In the genomic region with DNA sequence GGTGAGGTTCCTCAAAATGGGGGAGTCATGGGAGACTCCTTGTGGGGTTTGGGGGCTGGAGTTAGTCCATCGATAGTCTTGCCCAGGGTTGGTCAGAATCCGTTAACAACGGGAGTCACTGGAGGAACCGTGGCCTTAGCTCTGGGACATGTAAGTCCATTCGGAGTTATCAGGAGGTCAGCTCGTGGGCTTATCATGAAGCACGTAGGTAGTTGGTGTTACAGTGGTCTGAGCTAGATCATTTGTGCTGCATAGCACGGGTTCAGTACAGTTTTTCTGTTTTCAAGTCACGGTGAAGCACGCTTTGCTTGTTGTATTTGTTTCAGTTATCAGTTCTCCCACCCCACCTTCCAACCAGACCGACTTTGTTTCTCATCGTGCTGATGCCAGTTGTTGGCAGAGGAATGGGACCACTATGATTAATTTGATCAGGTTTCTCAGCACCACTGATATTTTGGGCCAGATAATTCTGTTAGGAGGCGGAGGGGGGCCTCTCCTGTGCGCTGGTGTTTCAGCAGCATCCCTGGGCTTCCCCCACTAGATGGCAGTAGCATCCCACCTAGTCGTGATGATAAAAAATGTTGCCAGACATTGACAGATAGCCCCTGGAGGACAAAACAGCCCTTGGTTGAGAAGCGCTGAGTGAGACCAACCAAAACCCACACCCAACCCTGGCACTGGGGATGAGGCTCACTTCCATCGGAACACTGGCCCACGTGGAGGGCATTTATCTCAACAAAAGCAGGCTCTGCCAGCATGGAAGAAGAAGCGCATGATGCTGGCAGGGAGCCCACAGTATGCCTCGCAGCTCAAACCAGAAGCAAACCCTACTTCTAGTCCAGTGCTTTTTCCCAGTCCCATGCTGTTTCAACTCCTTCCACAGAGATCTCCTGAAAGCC, we compare ENCODE assay signal across 8 cellular contexts. TPM values are rescaled to one million over a fixed set of nuclear protein-coding genes. Genes with fewer than 3 reads are reported as not detected.
DNase-seq lines count a peak whose midpoint lies in the region; ATAC-seq and TF ChIP-seq lines count a peak whose summit lies in the region.

No MANE protein-coding gene starts in this region.

- H3K36me3 ChIP-seq in OCI-LY3 (replicated peaks; ENCODE audit: low read depth, low read length), result no peaks in the 10 kb centered on the region

- no peak overlapping the region for H3K4me3 ChIP-seq in OCI-LY3 (ENCODE audit: low read length)

- H3K27ac ChIP-seq in OCI-LY3 (ENCODE audit: low read length), result no peak overlapping the region

- TF ChIP-seq CTCF in OCI-LY3 (IDR thresholded peaks at IDR 0.05; ENCODE audit: low read depth, low read length), result peak; percentile 95

- peaks cover 48% of the 10 kb centered on the region for H3K4me1 ChIP-seq in OCI-LY3 (ENCODE audit: low read length)

- H3K27me3 ChIP-seq in OCI-LY3 (ENCODE audit: low read depth, low read length), result peaks cover 17% of the 10 kb centered on the region

- no peak overlapping the region for H3K9ac ChIP-seq in OCI-LY3 (ENCODE audit: low read length)

- H3K79me2 ChIP-seq in OCI-LY3 (ENCODE audit: low read length), result peaks cover 28% of the 10 kb centered on the region

- no peaks in the 10 kb centered on the region for H3K9me3 ChIP-seq in OCI-LY3 (ENCODE audit: insufficient read depth, low read length)

- TF ChIP-seq POLR2A in erythroblast (IDR thresholded peaks at IDR 0.05; ENCODE audit: low read length), result no peak

- ATAC-seq in HG03457 (IDR thresholded peaks at IDR 0.05; ENCODE audit: unreplicated experiment), result no peak

- peak overlapping the region; percentile 47 for H3K4me2 ChIP-seq in OCI-LY3 (ENCODE audit: low read length)

- H2AFZ ChIP-seq in OCI-LY3 (ENCODE audit: low read depth, low read length), result peak overlapping the region; percentile 33; the same call in 1 of the 2 replicates

- DNase-seq in ELF-1 (ENCODE audit: low read depth, low spot score) (peak; percentile 87), HT1080 (ENCODE audit: low read depth) (peak; percentile 70), activated T-cell treated with anti-CD3 and anti-CD28 coated beads for 4 hours (peak; percentile 83), erythroblast (lab: John Stamatoyannopoulos, UW) (peak; percentile 83 to 91), myocyte (ENCODE audit: low read depth) (peak; percentile 87)
- peak; percentile 65 to 76 for DNase-seq in stimulated activated CD8-positive, alpha-beta memory T cell treated with anti-CD3 and anti-CD28 coated beads, Interleukin-7, amount 100 ng/mL, for 1 hour (ENCODE audit: low read depth in 2 of 2)

- H4K20me1 ChIP-seq in OCI-LY3 (ENCODE audit: insufficient read depth, low read length), result no peaks in the 10 kb centered on the region

RNA-seq across cellular contexts. Expression of gene APMAP, which starts 2.2 kb away (rescaled TPM):
- 173 and 180 TPM in 2 replicates for total RNA-seq in HT1080 (2014; rRNA removed; shearing (Covaris generic))
- 190 and 194 TPM in 2 replicates for polyA plus RNA-seq in HT1080 (2015; cell fraction: cytosol; rRNA removed)
- polyA plus RNA-seq in HT1080 (2015; cell fraction: nucleus; rRNA removed), result 243 and 247 TPM in 2 replicates
- total RNA-seq in myocyte, result 59.8 and 70.5 TPM in 2 replicates
- polyA plus RNA-seq in myocyte (2012), result 75.1 TPM

RNA-seq across cellular contexts. Expression of gene CST7, which starts 45.6 kb away (rescaled TPM):
- total RNA-seq in HT1080 (2014; rRNA removed; shearing (Covaris generic)), result 0.60 and 1.0 TPM in 2 replicates
- polyA plus RNA-seq in HT1080 (2015; cell fraction: cytosol; rRNA removed), result 1.4 and 1.7 TPM in 2 replicates
- 0.25 and 0.68 TPM in 2 replicates for polyA plus RNA-seq in HT1080 (2015; cell fraction: nucleus; rRNA removed)
- 5.4 and 6.8 TPM in 2 replicates for total RNA-seq in myocyte
- 1.7 TPM for polyA plus RNA-seq in myocyte (2012)
